In genomic region chr18:24402209-24402785, GRCh38 we compare ENCODE assay signal across 14 cellular contexts. TPM values are rescaled to one million over a fixed set of nuclear protein-coding genes. Genes with fewer than 3 reads are reported as not detected.
A peak's percentile ranks its signal among the peaks of the same experiment; 100 is the strongest.
DNase-seq lines count a peak whose midpoint lies in the region; TF ChIP-seq lines count a peak whose summit lies in the region.
"Had no signal": no experiment of that assay in that cellular context is flagged by ENCODE, and none has a peak within 500 bp of the region (broad histone marks: within the 10 kb centered on the region; RNA-seq: fewer than 3 reads in every experiment).

No MANE protein-coding gene starts in this region.

- no peaks in the 10 kb centered on the region for H3K27me3 ChIP-seq in SU-DHL-6 (ENCODE audit: low read length)

- no peaks in the 10 kb centered on the region for H4K20me1 ChIP-seq in SU-DHL-6 (ENCODE audit: low read depth, low read length)

- H3K27ac ChIP-seq in SU-DHL-6 (ENCODE audit: low read depth, low read length) = no peak overlapping the region
- H3K27ac ChIP-seq: neutrophil, PC-9 had no signal

- H3K4me2 ChIP-seq in SU-DHL-6 (ENCODE audit: low read depth, low read length, poor library complexity, severe bottlenecking) = no peak overlapping the region
- H3K4me2 ChIP-seq: PC-9 had no signal

- H3K9me3 Mint-ChIP-seq in glutamatergic neuron (ENCODE audit: unreplicated experiment) = peaks cover 2% of the 10 kb centered on the region

- in situ Hi-C loops in GM13976 (cut with MboI; ENCODE audit: low sequenced_read_pairs, unreplicated experiment) = no loop called here

- TF ChIP-seq CTCF in GM12875 (IDR thresholded peaks at IDR 0.05; ENCODE audit: borderline replicate concordance, insufficient read depth, low read depth, low read length) = peak; percentile 25; the same call in 1 of the 2 replicates
- TF ChIP-seq CTCF in SU-DHL-6 (IDR thresholded peaks at IDR 0.05; ENCODE audit: insufficient read depth, low read length, poor library complexity, severe bottlenecking) = peak; percentile 37
- TF ChIP-seq CTCF in glutamatergic neuron (IDR thresholded peaks at IDR 0.05; ENCODE audit: partially characterized antibody, unreplicated experiment) = peak; percentile 37
- no peak for TF ChIP-seq CTCF in GM13976 (IDR thresholded peaks at IDR 0.05; ENCODE audit: borderline replicate concordance, control extremely low read depth, extremely low read depth, insufficient read depth, missing control alignments)

- H3K79me2 ChIP-seq in SU-DHL-6 (ENCODE audit: insufficient read depth, low read length) = no peaks in the 10 kb centered on the region

- H3K4me3 Mint-ChIP-seq in glutamatergic neuron (ENCODE audit: unreplicated experiment) = no peak overlapping the region

- H2AFZ ChIP-seq in SU-DHL-6 (ENCODE audit: low read depth, low read length, severe bottlenecking) = no peak overlapping the region
- H2AFZ ChIP-seq: PC-9 had no signal

- H3K27ac Mint-ChIP-seq in glutamatergic neuron (ENCODE audit: unreplicated experiment) = no peak overlapping the region

- no peak overlapping the region for H3K9ac ChIP-seq in SU-DHL-6 (ENCODE audit: low read length)

- H3K9me2 ChIP-seq in SU-DHL-6 (replicated peaks; ENCODE audit: insufficient read depth, low read length) = no peaks in the 10 kb centered on the region

- no peaks in the 10 kb centered on the region for H3K36me3 Mint-ChIP-seq in glutamatergic neuron (ENCODE audit: unreplicated experiment)

- H3K4me3 ChIP-seq in GM12875 (ENCODE audit: low read depth, low read length) (no peak overlapping the region), SU-DHL-6 (ENCODE audit: insufficient read depth, low read length, poor library complexity, severe bottlenecking) (no peak overlapping the region)
- H3K4me3 ChIP-seq: PC-9 had no signal

- DNase-seq in CD1c-positive myeloid dendritic cell (ENCODE audit: extremely low spot score) (peak; percentile 12), glutamatergic neuron (peak; percentile 54), GM13976 (ENCODE audit: low spot score) (no peak), SKM-1 treated with dmso at 0.1 percent for 144 hours (lab: John Stamatoyannopoulos, UW; ENCODE audit: unreplicated experiment) (no peak), NCI-H2196 treated with DMSO at 0.1 percent for 48 hours (lab: John Stamatoyannopoulos, UW; ENCODE audit: unreplicated experiment) (no peak)
- DNase-seq in activated CD8-positive, alpha-beta memory T cell treated with anti-CD3 and anti-CD28 coated beads, Interleukin-2, amount 50 U/mL, for 4 hours = no peak
- DNase-seq: activated T-cell treated with anti-CD3 and anti-CD28 coated beads for 4 hours; NCI-H2029; PC-9; stimulated activated naive CD4-positive, alpha-beta T cell treated with Interleukin-2 at 50 U/mL for 16 hours had no signal

- no peaks in the 10 kb centered on the region for H3F3A ChIP-seq in SU-DHL-6 (ENCODE audit: insufficient read depth)

- H3K4me1 Mint-ChIP-seq in glutamatergic neuron (ENCODE audit: low read depth, unreplicated experiment) = peaks cover 3% of the 10 kb centered on the region

- H3K36me3 ChIP-seq in SU-DHL-6 (ENCODE audit: low read length) = no peaks in the 10 kb centered on the region
- H3K36me3 ChIP-seq: neutrophil had no signal

- no peaks in the 10 kb centered on the region for H3K9me3 ChIP-seq in SU-DHL-6 (ENCODE audit: insufficient read depth, low read length)
- H3K9me3 ChIP-seq: neutrophil had no signal

- no peaks in the 10 kb centered on the region for H3K27me3 Mint-ChIP-seq in glutamatergic neuron (ENCODE audit: unreplicated experiment)

RNA-seq across cellular contexts. Expression of gene OSBPL1A, which starts 4.7 kb away (rescaled TPM):
- total RNA-seq in glutamatergic neuron (ENCODE audit: unreplicated experiment) = 27.5 TPM

RNA-seq across cellular contexts. Expression of gene IMPACT, which starts 24.2 kb away (rescaled TPM):
- total RNA-seq in glutamatergic neuron (ENCODE audit: unreplicated experiment) = 11.6 TPM

RNA-seq across cellular contexts. Expression of gene HRH4, which starts 58.1 kb away (rescaled TPM):
- total RNA-seq in glutamatergic neuron (ENCODE audit: unreplicated experiment) = not detected
- total RNA-seq: HT-29, PC-9 had no signal

Comparison
In these comparisons a context has a peak if more than half of its experiments do, and no peak if none do; other contexts are left out.
1. DNase-seq: peak in CD1c-positive myeloid dendritic cell (single experiment) and glutamatergic neuron (single experiment); none in GM13976 (single experiment), SKM-1 treated with dmso at 0.1 percent for 144 hours (single experiment), NCI-H2196 treated with DMSO at 0.1 percent for 48 hours (single experiment) and activated CD8-positive, alpha-beta memory T cell treated with anti-CD3 and anti-CD28 coated beads, Interleukin-2, amount 50 U/mL, for 4 hours (single experiment).